In genomic region chr10:17348111-17349008, GRCh38 we compare ENCODE assay signal across 9 cellular contexts.
DNase-seq lines count a peak whose midpoint lies in the region; ATAC-seq and TF ChIP-seq lines count a peak whose summit lies in the region.
"Had no signal": no experiment of that assay in that cellular context is flagged by ENCODE, and none has a peak within 500 bp of the region (broad histone marks: within the 10 kb centered on the region; RNA-seq: fewer than 3 reads in every experiment).

No MANE protein-coding gene starts in this region.

- ATAC-seq in GM21529 (IDR thresholded peaks at IDR 0.05; ENCODE audit: unreplicated experiment) = no peak
- no peak for ATAC-seq in GM19324 (IDR thresholded peaks at IDR 0.05; ENCODE audit: low FRiP score, unreplicated experiment)

- H3K4me3 ChIP-seq in adipocyte (ENCODE audit: low read length) (peak overlapping the region; percentile 77), right atrium auricular region (peak overlapping the region in 1 of 2 donors; percentile 26), subcutaneous abdominal adipose tissue (ENCODE audit: low read depth in 1 of 5, low read length in 5 of 5) (peak overlapping the region; percentile 1 to 61 (median 34))

- DNase-seq in HPDE6-E6E7 (ENCODE audit: extremely low spot score) (peak; percentile 54), adipocyte (ENCODE audit: low read depth) (peak; percentile 91), right atrium auricular region (ENCODE audit: low spot score) (peak; percentile 82)
- no peak for DNase-seq in stimulated activated CD8-positive, alpha-beta memory T cell treated with anti-CD3 and anti-CD28 coated beads, Interleukin-4, amount 100 ng/mL, for 48 hours
- no peak for DNase-seq in activated effector memory CD4-positive, alpha-beta T cell treated with Interleukin-2 at 50 U/mL for 16 hours
- DNase-seq: activated CD4-positive, alpha-beta T cell treated with anti-CD3 and anti-CD28 coated beads, Interleukin-2, amount 50 U/mL, for 48 hours had no signal

- H3K36me3 ChIP-seq in adipocyte (ENCODE audit: control insufficient read depth, insufficient read depth, low read length, severe bottlenecking) (no peaks in the 10 kb centered on the region), right atrium auricular region (no peaks in the 10 kb centered on the region), subcutaneous abdominal adipose tissue (ENCODE audit: control insufficient read depth in 5 of 5, insufficient read depth in 5 of 5, low read length in 5 of 5) (no peaks in the 10 kb centered on the region)

- H3K4me1 ChIP-seq in adipocyte (ENCODE audit: control insufficient read depth, insufficient read depth, low read length) (peaks cover 14% of the 10 kb centered on the region), right atrium auricular region (peaks cover 0 to 7% of the 10 kb centered on the region in 2 donors), subcutaneous abdominal adipose tissue (ENCODE audit: control insufficient read depth in 5 of 5, insufficient read depth in 5 of 5, low read length in 5 of 5) (peaks cover 0 to 10% (median 8%) of the 10 kb centered on the region in 5 donors)

- no peak for TF ChIP-seq CTCF in right atrium auricular region (IDR thresholded peaks at IDR 0.05)

- H3K27ac ChIP-seq in right atrium auricular region (peak overlapping the region in 1 of 2 donors; percentile 37), subcutaneous abdominal adipose tissue (ENCODE audit: low read depth, low read length) (no peak overlapping the region)

- no peaks in the 10 kb centered on the region for H3K9me3 ChIP-seq in adipocyte (ENCODE audit: control insufficient read depth, low read length)
- H3K9me3 ChIP-seq in right atrium auricular region = no peaks in the 10 kb centered on the region
- peaks cover 0 to 3% (median 0%) of the 10 kb centered on the region in 5 donors for H3K9me3 ChIP-seq in subcutaneous abdominal adipose tissue (ENCODE audit: control insufficient read depth in 5 of 5, low read length in 5 of 5)

- H3K27me3 ChIP-seq in adipocyte (replicated peaks; ENCODE audit: control insufficient read depth, insufficient read depth, low read length) = no peaks in the 10 kb centered on the region
- no peaks in the 10 kb centered on the region for H3K27me3 ChIP-seq in right atrium auricular region
- H3K27me3 ChIP-seq in subcutaneous abdominal adipose tissue (ENCODE audit: control insufficient read depth in 5 of 5, insufficient read depth in 4 of 5, low read length in 5 of 5) = no peaks in the 10 kb centered on the region

- H3K9ac ChIP-seq in adipocyte (ENCODE audit: low read length) = peak overlapping the region; percentile 65
- no peak overlapping the region for H3K9ac ChIP-seq in subcutaneous abdominal adipose tissue (ENCODE audit: low read length in 5 of 5)

Comparison
In these comparisons a context has a peak if more than half of its experiments do, and no peak if none do; other contexts are left out.
1. DNase-seq: peak in HPDE6-E6E7 (single experiment), adipocyte (single experiment) and right atrium auricular region (single experiment); none in stimulated activated CD8-positive, alpha-beta memory T cell treated with anti-CD3 and anti-CD28 coated beads, Interleukin-4, amount 100 ng/mL, for 48 hours (single experiment) and activated effector memory CD4-positive, alpha-beta T cell treated with Interleukin-2 at 50 U/mL for 16 hours (single experiment).